ENCODE assay signal across 1 cellular context in the genomic region with DNA sequence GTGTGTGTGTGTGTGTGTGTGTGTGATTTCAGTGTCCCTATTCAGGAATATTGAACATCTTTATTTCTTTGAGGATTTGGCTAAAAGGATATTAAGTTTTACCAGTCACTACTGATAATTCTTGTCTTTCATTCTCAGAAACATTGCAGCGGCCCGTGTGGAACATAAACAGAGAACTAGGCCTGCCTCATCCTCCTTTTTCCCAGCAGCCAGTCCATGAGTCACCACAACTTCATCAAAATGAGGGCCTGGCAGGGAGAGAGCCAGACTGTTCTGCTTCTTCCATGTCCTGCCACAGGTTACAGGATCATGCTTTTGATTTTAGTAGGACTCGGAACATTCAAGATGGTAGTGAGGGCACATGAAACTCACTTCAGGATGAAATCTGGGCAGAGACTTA.
A peak's percentile ranks its signal among the peaks of the same experiment; 100 is the strongest.
TF ChIP-seq lines count a peak whose summit lies in the region.

No MANE protein-coding gene starts in this region.

TF ChIP-seq in IMR-90, 13 proteins besides CTCF, POLR2A, EP300 and RAD21 (continued from another document):
- no peak for TF ChIP-seq MAZ (IDR thresholded peaks at IDR 0.05; ENCODE audit: borderline replicate concordance, low read depth, low read length)
- TF ChIP-seq SMC3 (IDR thresholded peaks at IDR 0.05; ENCODE audit: low read depth, low read length): no peak
- TF ChIP-seq FOS (IDR thresholded peaks at IDR 0.05; ENCODE audit: low read depth, low read length): peak; percentile 81; the same call in 1 of the 2 replicates
- TF ChIP-seq BHLHE40 (IDR thresholded peaks at IDR 0.05; ENCODE audit: low read depth, low read length): peak; percentile 87
